Comparison of ENCODE assay signal across 12 cellular contexts in genomic region chr19:38706792-38707511, GRCh38.
DNase-seq lines count a peak whose midpoint lies in the region; ATAC-seq and TF ChIP-seq lines count a peak whose summit lies in the region.
"Had no signal": no experiment of that assay in that cellular context is flagged by ENCODE, and none has a peak within 500 bp of the region (broad histone marks: within the 10 kb centered on the region; RNA-seq: fewer than 3 reads in every experiment).

No MANE protein-coding gene starts in this region.

- H3K4me3 Mint-ChIP-seq in stimulated activated memory B cell treated with anti-CD40 and anti-IgM and Interleukin-4, amounts not matched to agents 10 μg/mL and 1 μg/mL and 100 μg/mL, for 72 hours, result no peak overlapping the region
- H3K4me3 Mint-ChIP-seq: naive B cell had no signal

- DNase-seq in GM10266 (ENCODE audit: extremely low spot score) (no peak), SIG-M5 (lab: John Stamatoyannopoulos, UW) (no peak), OCI-M1 (lab: John Stamatoyannopoulos, UW) (no peak)
- DNase-seq: DMS153; naive B cell; NCI-H524; stimulated activated CD4-positive, alpha-beta T cell treated with anti-CD3 and anti-CD28 coated beads, Interleukin-4, amount 100 ng/mL, for 24 hours had no signal

- no peaks in the 10 kb centered on the region for H3K4me1 ChIP-seq in HEK293 (ENCODE audit: control insufficient read depth, insufficient read depth, low read length)

- peaks cover 6% of the 10 kb centered on the region for H3K4me1 Mint-ChIP-seq in stimulated activated memory B cell treated with anti-CD40 and anti-IgM and Interleukin-4, amounts not matched to agents 10 μg/mL and 1 μg/mL and 100 μg/mL, for 72 hours

- peaks cover 58% of the 10 kb centered on the region for H3K36me3 Mint-ChIP-seq in stimulated activated memory B cell treated with anti-CD40 and anti-IgM and Interleukin-4, amounts not matched to agents 10 μg/mL and 1 μg/mL and 100 μg/mL, for 72 hours

- H3K27ac ChIP-seq in HEK293 (ENCODE audit: extremely low read depth, low read depth, low read length) (peak overlapping the region; percentile 17; the same call in 1 of the 2 replicates), angular gyrus (ENCODE audit: low read depth, low read length) (peak overlapping the region; percentile 54), layer of hippocampus (ENCODE audit: low read depth, low read length) (peak overlapping the region; percentile 17), skin epidermis (peak overlapping the region in 11 of 21 experiments; percentile 4 to 62 (median 36))

- H3K36me3 ChIP-seq in HEK293 (ENCODE audit: control insufficient read depth in 2 of 2, insufficient read depth in 1 of 2, low read length in 2 of 2), result peaks cover 82 to 98% of the 10 kb centered on the region in 2 experiments

- no peaks in the 10 kb centered on the region for H3K27me3 Mint-ChIP-seq in stimulated activated memory B cell treated with anti-CD40 and anti-IgM and Interleukin-4, amounts not matched to agents 10 μg/mL and 1 μg/mL and 100 μg/mL, for 72 hours
- H3K27me3 Mint-ChIP-seq: naive B cell had no signal

- CTCF ChIA-PET in HEK293 (lab: Yijun Ruan, JAX), result interaction anchor here (0.5 to 1.2 kb wide), 4 partner anchors 19 to 72 kb away, joined by 3 to 5 read pairs (median 3); no protein-coding TSS in a partner anchor

- no peaks in the 10 kb centered on the region for H3K9me3 Mint-ChIP-seq in stimulated activated memory B cell treated with anti-CD40 and anti-IgM and Interleukin-4, amounts not matched to agents 10 μg/mL and 1 μg/mL and 100 μg/mL, for 72 hours
- H3K9me3 Mint-ChIP-seq: naive B cell had no signal

- H3K9me3 ChIP-seq in HEK293 (ENCODE audit: control insufficient read depth, insufficient read depth, low read depth, low read length), result no peaks in the 10 kb centered on the region

- POLR2A ChIA-PET in HEK293 (lab: Yijun Ruan, JAX), result interaction anchor here (0.6 to 3.6 kb wide), 2 partner anchors 48 to 59 kb away, joined by 3 to 10 read pairs; partner anchors contain the start of gene ACTN4

- no peak overlapping the region for H3K27ac Mint-ChIP-seq in stimulated activated memory B cell treated with anti-CD40 and anti-IgM and Interleukin-4, amounts not matched to agents 10 μg/mL and 1 μg/mL and 100 μg/mL, for 72 hours

- H3K4me3 ChIP-seq in HEK293 (ENCODE audit: low read depth, low read length) (no peak overlapping the region), skin epidermis (no peak overlapping the region)

- ATAC-seq in stimulated activated memory B cell treated with anti-CD40 and anti-IgM and Interleukin-4, amounts not matched to agents 10 μg/mL and 1 μg/mL and 100 μg/mL, for 72 hours, result no peak

- TF ChIP-seq CTCF in HEK293 (tag by site-specific recombination; IDR thresholded peaks at IDR 0.05), result no peak
- no peak for TF ChIP-seq CTCF in GM10266 (IDR thresholded peaks at IDR 0.05; ENCODE audit: control insufficient read depth, insufficient read depth, low read depth, missing control alignments)

- no peaks in the 10 kb centered on the region for H3K27me3 ChIP-seq in layer of hippocampus (ENCODE audit: control insufficient read depth, insufficient read depth, low read length)

TF ChIP-seq in HEK293, 187 proteins besides CTCF, POLR2A, EP300 and RAD21:
- TF ChIP-seq, protein P1, sequence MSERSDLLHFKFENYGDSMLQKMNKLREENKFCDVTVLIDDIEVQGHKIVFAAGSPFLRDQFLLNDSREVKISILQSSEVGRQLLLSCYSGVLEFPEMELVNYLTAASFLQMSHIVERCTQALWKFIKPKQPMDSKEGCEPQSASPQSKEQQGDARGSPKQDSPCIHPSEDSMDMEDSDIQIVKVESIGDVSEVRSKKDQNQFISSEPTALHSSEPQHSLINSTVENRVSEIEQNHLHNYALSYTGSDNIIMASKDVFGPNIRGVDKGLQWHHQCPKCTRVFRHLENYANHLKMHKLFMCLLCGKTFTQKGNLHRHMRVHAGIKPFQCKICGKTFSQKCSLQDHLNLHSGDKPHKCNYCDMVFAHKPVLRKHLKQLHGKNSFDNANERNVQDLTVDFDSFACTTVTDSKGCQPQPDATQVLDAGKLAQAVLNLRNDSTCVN (tag by site-specific recombination; optimal IDR thresholded peaks at IDR 0.05), result peak; percentile 8
- TF ChIP-seq ZIC2 (tag by site-specific recombination; IDR thresholded peaks at IDR 0.05) (peak; percentile 49), ZNF416 (tag by site-specific recombination; IDR thresholded peaks at IDR 0.05) (no peak)
